In the genomic region with DNA sequence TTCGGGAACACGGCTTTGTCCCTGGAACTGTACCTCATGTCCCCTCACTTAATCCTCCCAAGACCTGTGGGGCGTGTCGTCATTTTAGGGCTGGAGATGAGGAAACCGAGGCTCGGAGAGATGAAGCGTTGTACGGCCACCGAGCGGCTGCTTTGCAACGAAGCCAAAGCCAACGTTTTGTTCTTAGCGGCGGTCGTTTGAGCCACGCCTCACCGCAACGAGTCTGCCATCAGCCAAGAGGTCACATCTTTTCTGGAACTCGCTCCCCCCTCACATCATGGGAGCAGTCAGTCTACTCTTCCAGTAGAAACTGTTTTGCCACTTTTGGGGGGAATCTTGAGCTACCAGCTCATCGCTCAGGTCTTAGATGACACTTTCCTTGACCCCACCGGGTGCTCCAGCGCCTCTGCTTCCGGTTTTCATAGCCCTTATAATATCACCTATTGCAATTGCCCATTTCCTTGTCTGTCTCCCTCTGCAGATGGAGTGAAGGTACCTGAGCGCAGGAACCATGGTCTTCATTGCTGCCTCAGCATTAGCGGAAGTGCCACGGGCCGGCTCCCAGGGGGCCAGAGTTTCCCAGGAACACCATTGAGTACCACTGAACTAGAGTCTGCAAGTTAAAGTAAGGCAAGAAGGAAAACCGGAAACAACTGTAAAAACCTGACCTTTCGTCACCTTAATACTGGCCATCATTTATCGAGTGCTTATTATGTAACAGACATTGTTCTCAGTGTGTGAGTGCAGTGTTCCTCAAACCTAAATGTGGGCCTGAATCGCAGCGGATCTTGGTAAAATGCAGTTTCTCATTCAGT, we compare ENCODE assay signal across 1 cellular context.
TF ChIP-seq lines count a peak whose summit lies in the region.

No MANE protein-coding gene starts in this region.

TF ChIP-seq in HepG2, 621 proteins besides CTCF, POLR2A, EP300 and RAD21 (continued from another document):
- TF ChIP-seq TOE1 (CRISPR knock-in tag; IDR thresholded peaks at IDR 0.05) (no peak), NPAS2 (CRISPR knock-in tag; IDR thresholded peaks at IDR 0.05; ENCODE audit: borderline replicate concordance) (no peak), TP53 (CRISPR knock-in tag; conservative IDR thresholded peaks at IDR 0.05) (no peak), CBX5 (CRISPR knock-in tag; IDR thresholded peaks at IDR 0.05; ENCODE audit: borderline replicate concordance) (no peak), ATF7 (IDR thresholded peaks at IDR 0.05) (no peak), ATF7 (CRISPR knock-in tag; IDR thresholded peaks at IDR 0.05) (no peak), HMGXB3 (CRISPR knock-in tag; IDR thresholded peaks at IDR 0.05; ENCODE audit: borderline replicate concordance) (no peak), RELA (CRISPR knock-in tag; IDR thresholded peaks at IDR 0.05) (no peak), FOXO4 (CRISPR knock-in tag; conservative IDR thresholded peaks at IDR 0.05) (no peak), HES4 (CRISPR knock-in tag; IDR thresholded peaks at IDR 0.05; ENCODE audit: borderline replicate concordance) (no peak), ZBTB44 (CRISPR knock-in tag; IDR thresholded peaks at IDR 0.05) (no peak), ZNF788 (CRISPR knock-in tag; IDR thresholded peaks at IDR 0.05; ENCODE audit: borderline replicate concordance) (no peak), ZNF354B (CRISPR knock-in tag; IDR thresholded peaks at IDR 0.05) (no peak), SP140L (CRISPR knock-in tag; IDR thresholded peaks at IDR 0.05; ENCODE audit: borderline replicate concordance) (no peak), ZNF3 (CRISPR knock-in tag; IDR thresholded peaks at IDR 0.05) (no peak)
- TF ChIP-seq, protein P1, sequence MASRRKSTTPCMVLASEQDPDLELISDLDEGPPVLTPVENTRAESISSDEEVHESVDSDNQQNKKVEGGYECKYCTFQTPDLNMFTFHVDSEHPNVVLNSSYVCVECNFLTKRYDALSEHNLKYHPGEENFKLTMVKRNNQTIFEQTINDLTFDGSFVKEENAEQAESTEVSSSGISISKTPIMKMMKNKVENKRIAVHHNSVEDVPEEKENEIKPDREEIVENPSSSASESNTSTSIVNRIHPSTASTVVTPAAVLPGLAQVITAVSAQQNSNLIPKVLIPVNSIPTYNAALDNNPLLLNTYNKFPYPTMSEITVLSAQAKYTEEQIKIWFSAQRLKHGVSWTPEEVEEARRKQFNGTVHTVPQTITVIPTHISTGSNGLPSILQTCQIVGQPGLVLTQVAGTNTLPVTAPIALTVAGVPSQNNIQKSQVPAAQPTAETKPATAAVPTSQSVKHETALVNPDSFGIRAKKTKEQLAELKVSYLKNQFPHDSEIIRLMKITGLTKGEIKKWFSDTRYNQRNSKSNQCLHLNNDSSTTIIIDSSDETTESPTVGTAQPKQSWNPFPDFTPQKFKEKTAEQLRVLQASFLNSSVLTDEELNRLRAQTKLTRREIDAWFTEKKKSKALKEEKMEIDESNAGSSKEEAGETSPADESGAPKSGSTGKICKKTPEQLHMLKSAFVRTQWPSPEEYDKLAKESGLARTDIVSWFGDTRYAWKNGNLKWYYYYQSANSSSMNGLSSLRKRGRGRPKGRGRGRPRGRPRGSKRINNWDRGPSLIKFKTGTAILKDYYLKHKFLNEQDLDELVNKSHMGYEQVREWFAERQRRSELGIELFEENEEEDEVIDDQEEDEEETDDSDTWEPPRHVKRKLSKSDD (CRISPR knock-in tag; IDR thresholded peaks at IDR 0.05; ENCODE audit: low read depth) = no peak
- TF ChIP-seq, protein P2, sequence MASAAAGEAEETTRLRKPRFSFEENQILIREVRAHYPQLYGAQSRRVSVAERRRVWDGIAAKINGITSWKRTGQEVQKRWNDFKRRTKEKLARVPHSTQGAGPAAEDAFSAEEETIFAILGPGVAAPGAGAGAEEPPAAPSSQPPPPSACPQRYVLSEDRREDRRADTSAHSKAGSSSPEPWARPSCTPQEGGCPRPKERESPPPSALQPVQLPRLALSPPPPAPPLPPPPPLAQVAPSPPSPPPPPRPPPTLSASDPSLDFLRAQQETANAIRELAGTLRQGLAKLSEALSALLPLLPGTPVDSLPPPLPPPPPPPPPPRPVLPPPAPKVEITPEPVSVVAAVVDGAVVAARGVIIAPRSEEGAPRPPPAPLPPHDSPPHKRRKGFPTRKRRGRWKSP (CRISPR knock-in tag; IDR thresholded peaks at IDR 0.05) = no peak
